18 cellular contexts compared by ENCODE assay signal in genomic region chr18:76449110-76449453, GRCh38. TPM values are rescaled to one million over a fixed set of nuclear protein-coding genes. Genes with fewer than 3 reads are reported as not detected.
A peak's percentile ranks its signal among the peaks of the same experiment; 100 is the strongest.
DNase-seq lines count a peak whose midpoint lies in the region; ATAC-seq, FAIRE-seq and TF ChIP-seq lines count a peak whose summit lies in the region.
"Had no signal": no experiment of that assay in that cellular context is flagged by ENCODE, and none has a peak within 500 bp of the region (broad histone marks: within the 10 kb centered on the region; RNA-seq: fewer than 3 reads in every experiment).

No MANE protein-coding gene starts in this region.

- intact Hi-C loops in activated naive CD4-positive, alpha-beta T cell treated with anti-CD3 and anti-CD28 coated beads for 36 hours (cut with micrococcal nuclease), result no loop called here
- intact Hi-C loops in upper lobe of right lung (cut with DNase I), result no loop called here

- no peak for TF ChIP-seq POLR2A in H1 (IDR thresholded peaks at IDR 0.05; ENCODE audit: control extremely low read depth in 1 of 2, low read depth in 2 of 2, low read length in 2 of 2)

- H3K9me3 ChIP-seq in H1 (ENCODE audit: insufficient read depth in 2 of 2, low read depth in 1 of 2, low read length in 1 of 2), result no peaks in the 10 kb centered on the region
- H3K9me3 ChIP-seq in neural progenitor cell (ENCODE audit: low read depth), result no peaks in the 10 kb centered on the region
- no peaks in the 10 kb centered on the region for H3K9me3 ChIP-seq in upper lobe of right lung

- H3K9ac ChIP-seq in H1 (replicated peaks in 1 of 4; ENCODE audit: extremely low read depth in 1 of 4, low read depth in 3 of 4, low read length in 3 of 4) (no peak overlapping the region), neural progenitor cell (no peak overlapping the region)

- no peak overlapping the region for H3K27ac Mint-ChIP-seq in activated naive CD4-positive, alpha-beta T cell treated with anti-CD3 and anti-CD28 coated beads, Interleukin-2, amount 10 ng/mL, durations not matched to agents 7 days and 5 days
- no peak overlapping the region for H3K27ac Mint-ChIP-seq in activated naive CD4-positive, alpha-beta T cell treated with anti-CD3 and anti-CD28 coated beads for 36 hours
- no peak overlapping the region for H3K27ac Mint-ChIP-seq in neural progenitor cell
- no peak overlapping the region for H3K27ac Mint-ChIP-seq in stimulated activated naive B cell treated with anti-CD40 and anti-IgM and Interleukin-4, amounts not matched to agents 10 μg/mL and 1 μg/mL and 100 μg/mL, for 72 hours
- H3K27ac Mint-ChIP-seq: activated B cell treated with CpG ODN at 0.5 μM for 24 hours had no signal

- peaks cover 15% of the 10 kb centered on the region for H3K4me1 Mint-ChIP-seq in activated naive CD4-positive, alpha-beta T cell treated with anti-CD3 and anti-CD28 coated beads, Interleukin-2, amount 10 ng/mL, durations not matched to agents 7 days and 5 days
- H3K4me1 Mint-ChIP-seq in activated naive CD4-positive, alpha-beta T cell treated with anti-CD3 and anti-CD28 coated beads for 36 hours (ENCODE audit: low read depth), result peaks cover 43% of the 10 kb centered on the region
- H3K4me1 Mint-ChIP-seq in neural progenitor cell, result peaks cover 86% of the 10 kb centered on the region
- peaks cover 49 to 85% of the 10 kb centered on the region in 2 donors for H3K4me1 Mint-ChIP-seq in stimulated activated naive B cell treated with anti-CD40 and anti-IgM and Interleukin-4, amounts not matched to agents 10 μg/mL and 1 μg/mL and 100 μg/mL, for 72 hours

- no peak for ATAC-seq in upper lobe of right lung
- ATAC-seq in stimulated activated naive B cell treated with anti-CD40 and anti-IgM and Interleukin-4, amounts not matched to agents 10 μg/mL and 1 μg/mL and 100 μg/mL, for 72 hours (replicated peaks), result no peak
- ATAC-seq in HG03039 (IDR thresholded peaks at IDR 0.05; ENCODE audit: unreplicated experiment), result no peak
- ATAC-seq: Panc1 had no signal

- WGBS in H1 (ENCODE audit: extremely low coverage in 1 of 2, insufficient coverage in 1 of 2, insufficient read length in 1 of 2, insufficient replicate concordance in 2 of 2, low coverage in 1 of 2, low lambda C conversion rate in 2 of 2, missing lambda C conversion rate in 1 of 2), 2 experiments, result 95% methylated on average over 5 of the region's 5 CpGs; no CpG with 5 or more reads in 1 of the 2 experiments

- H3K4me3 Mint-ChIP-seq in activated naive CD4-positive, alpha-beta T cell treated with anti-CD3 and anti-CD28 coated beads, Interleukin-2, amount 10 ng/mL, durations not matched to agents 7 days and 5 days, result no peak overlapping the region
- no peak overlapping the region for H3K4me3 Mint-ChIP-seq in activated naive CD4-positive, alpha-beta T cell treated with anti-CD3 and anti-CD28 coated beads for 36 hours
- no peak overlapping the region for H3K4me3 Mint-ChIP-seq in neural progenitor cell
- no peak overlapping the region for H3K4me3 Mint-ChIP-seq in stimulated activated naive B cell treated with anti-CD40 and anti-IgM and Interleukin-4, amounts not matched to agents 10 μg/mL and 1 μg/mL and 100 μg/mL, for 72 hours

- H3K79me2 ChIP-seq in H1 (ENCODE audit: control insufficient read depth in 1 of 2, insufficient read depth in 2 of 2, low read length in 2 of 2) (peaks cover 0 to 37% of the 10 kb centered on the region in 2 experiments; a peak in 1 of 4 replicates), neural progenitor cell (ENCODE audit: low read depth) (peaks cover 100% of the 10 kb centered on the region)

- H2BK20ac ChIP-seq in H1 (ENCODE audit: low read length), result no peak overlapping the region

- no peaks in the 10 kb centered on the region for H3K9me3 Mint-ChIP-seq in activated naive CD4-positive, alpha-beta T cell treated with anti-CD3 and anti-CD28 coated beads, Interleukin-2, amount 10 ng/mL, durations not matched to agents 7 days and 5 days
- no peaks in the 10 kb centered on the region for H3K9me3 Mint-ChIP-seq in activated naive CD4-positive, alpha-beta T cell treated with anti-CD3 and anti-CD28 coated beads for 36 hours
- no peaks in the 10 kb centered on the region for H3K9me3 Mint-ChIP-seq in neural progenitor cell
- no peaks in the 10 kb centered on the region for H3K9me3 Mint-ChIP-seq in stimulated activated naive B cell treated with anti-CD40 and anti-IgM and Interleukin-4, amounts not matched to agents 10 μg/mL and 1 μg/mL and 100 μg/mL, for 72 hours
- H3K9me3 Mint-ChIP-seq: activated B cell treated with CpG ODN at 0.5 μM for 24 hours had no signal

- H3K79me1 ChIP-seq in H1 (ENCODE audit: low read depth, low read length), result peaks cover 3% of the 10 kb centered on the region

- H2BK15ac ChIP-seq in H1 (ENCODE audit: low read length), result no peak overlapping the region

- TF ChIP-seq EP300 in H1 (IDR thresholded peaks at IDR 0.05; ENCODE audit: borderline replicate concordance in 1 of 2, low read depth in 2 of 2, low read length in 2 of 2), result no peak

- H3K23ac ChIP-seq in H1 (ENCODE audit: insufficient read length), result no peak overlapping the region

- POLR2A ChIA-PET in H1 (lab: Charles Lee; ENCODE audit: partially characterized antibody), result no interaction called here

- H3K18ac ChIP-seq in H1 (ENCODE audit: extremely low read depth, low read length), result no peak overlapping the region

- H2BK12ac ChIP-seq in H1 (ENCODE audit: low read depth, low read length), result peak overlapping the region; percentile 60; the same call in 1 of the 2 replicates

- H2BK5ac ChIP-seq in H1 (ENCODE audit: low read depth, low read length), result no peak overlapping the region

- H3K4me1 ChIP-seq in H1 (replicated peaks in 1 of 4; ENCODE audit: control insufficient read depth in 3 of 4, insufficient read depth in 4 of 4, low read length in 3 of 4), result peaks cover 8 to 16% (median 13%) of the 10 kb centered on the region in 4 experiments
- peaks cover 72% of the 10 kb centered on the region for H3K4me1 ChIP-seq in neural progenitor cell
- H3K4me1 ChIP-seq in upper lobe of right lung, result peaks cover 17% of the 10 kb centered on the region

- H4K20me1 ChIP-seq in H1 (replicated peaks in 1 of 2; ENCODE audit: control insufficient read depth in 1 of 2, insufficient read depth in 2 of 2, low read length in 2 of 2) (peaks cover 5 to 7% of the 10 kb centered on the region in 2 experiments), neural progenitor cell (ENCODE audit: low read depth) (peaks cover 100% of the 10 kb centered on the region)

- no peak overlapping the region for H3K4ac ChIP-seq in H1 (replicated peaks; ENCODE audit: insufficient read length, low read depth, low read length)

- H3K36me3 ChIP-seq in H1 (ENCODE audit: control insufficient read depth in 2 of 4, insufficient read depth in 4 of 4, low read length in 3 of 4) (no peaks in the 10 kb centered on the region), neural progenitor cell (no peaks in the 10 kb centered on the region), upper lobe of right lung (no peaks in the 10 kb centered on the region)

- DNase-seq in activated naive CD4-positive, alpha-beta T cell treated with anti-CD3 and anti-CD28 coated beads, Interleukin-2, amount 10 ng/mL, durations not matched to agents 7 days and 5 days, result peak; percentile 16
- no peak for DNase-seq in activated naive CD4-positive, alpha-beta T cell treated with anti-CD3 and anti-CD28 coated beads for 36 hours
- DNase-seq in H1 (ENCODE audit: low read depth in 1 of 2, low spot score in 2 of 2) (no peak), neural progenitor cell (ENCODE audit: low spot score) (no peak), upper lobe of right lung (peak; percentile 56), NCI-H748 treated with DMSO at 0.1 percent for 48 hours (lab: John Stamatoyannopoulos, UW) (no peak)
- DNase-seq in stimulated activated naive B cell treated with anti-CD40 and anti-IgM and Interleukin-4, amounts not matched to agents 10 μg/mL and 1 μg/mL and 100 μg/mL, for 72 hours, result no peak
- DNase-seq: activated B cell treated with CpG ODN at 0.5 μM for 24 hours; anterior cingulate cortex; effector CD8-positive, alpha-beta T cell; KBM-7; NCI-H1417 treated with DMSO at 0.1 percent for 48 hours; NCI-H446 treated with DMSO at 0.1 percent for 48 hours had no signal

- H2BK120ac ChIP-seq in H1 (replicated peaks; ENCODE audit: low read depth, low read length), result no peak overlapping the region

- FAIRE-seq in H1 (lab: Jason Lieb, UNC), result no peak
- FAIRE-seq: frontal cortex, G401.6, islet of Langerhans had no signal

- H3K27me3 ChIP-seq in H1 (replicated peaks in 1 of 4; ENCODE audit: control insufficient read depth in 3 of 4, extremely low read depth in 1 of 4, insufficient read depth in 3 of 4, low read length in 3 of 4) (peaks cover 0 to 22% (median 14%) of the 10 kb centered on the region in 4 experiments; a peak in 5 of 7 replicates), neural progenitor cell (no peaks in the 10 kb centered on the region), upper lobe of right lung (no peaks in the 10 kb centered on the region)

- H3K23me2 ChIP-seq in H1 (ENCODE audit: low read depth, low read length), result peaks cover 13% of the 10 kb centered on the region

- no peak overlapping the region for H4K8ac ChIP-seq in H1 (ENCODE audit: extremely low read depth, insufficient read depth, low read length)

- H4K91ac ChIP-seq in H1 (replicated peaks; ENCODE audit: insufficient read length, low read length), result no peak overlapping the region

- no peak overlapping the region for H3K14ac ChIP-seq in H1 (ENCODE audit: insufficient read length)

- TF ChIP-seq RAD21 in H1 (IDR thresholded peaks at IDR 0.05 in 1 of 2, conservative IDR thresholded peaks at IDR 0.05 in 1 of 2; ENCODE audit: low read depth in 2 of 2, low read length in 2 of 2), result no peak

- peaks cover 29% of the 10 kb centered on the region for H3K27me3 Mint-ChIP-seq in activated naive CD4-positive, alpha-beta T cell treated with anti-CD3 and anti-CD28 coated beads, Interleukin-2, amount 10 ng/mL, durations not matched to agents 7 days and 5 days
- H3K27me3 Mint-ChIP-seq in activated naive CD4-positive, alpha-beta T cell treated with anti-CD3 and anti-CD28 coated beads for 36 hours (ENCODE audit: low read depth), result peaks cover 3% of the 10 kb centered on the region
- H3K27me3 Mint-ChIP-seq in neural progenitor cell (ENCODE audit: insufficient read depth, low read depth), result peaks cover 10% of the 10 kb centered on the region
- H3K27me3 Mint-ChIP-seq in stimulated activated naive B cell treated with anti-CD40 and anti-IgM and Interleukin-4, amounts not matched to agents 10 μg/mL and 1 μg/mL and 100 μg/mL, for 72 hours, result no peaks in the 10 kb centered on the region
- H3K27me3 Mint-ChIP-seq: activated B cell treated with CpG ODN at 0.5 μM for 24 hours had no signal

- no peak overlapping the region for H4K5ac ChIP-seq in H1 (ENCODE audit: insufficient read length, low read depth, low read length)

- CTCF ChIA-PET in activated naive CD4-positive, alpha-beta T cell treated with anti-CD3 and anti-CD28 coated beads, Interleukin-2, amount 10 ng/mL, durations not matched to agents 7 days and 5 days (lab: Charles Lee), result interaction anchor here (0.6 kb wide), 1 partner anchor 1396 kb away, joined by 3 read pairs; no protein-coding TSS in a partner anchor
- CTCF ChIA-PET in activated naive CD4-positive, alpha-beta T cell treated with anti-CD3 and anti-CD28 coated beads for 36 hours (lab: Charles Lee), result interaction anchor here (0.6 kb wide), 2 partner anchors 38 to 270 kb away, joined by 3 read pairs; no protein-coding TSS in a partner anchor
- CTCF ChIA-PET in H1 (lab: Charles Lee; ENCODE audit: partially characterized antibody), result interaction anchor here (1.3 kb wide), 1 partner anchor 50 kb away, joined by 3 read pairs; no protein-coding TSS in a partner anchor

- H3K4me3 ChIP-seq in H1 (ENCODE audit: extremely low read depth in 1 of 4, insufficient read depth in 2 of 4, low read depth in 3 of 4, low read length in 4 of 4) (no peak overlapping the region), neural progenitor cell (no peak overlapping the region), upper lobe of right lung (no peak overlapping the region)

- no peak overlapping the region; a peak in 1 of 4 replicates for H3K4me2 ChIP-seq in H1 (ENCODE audit: insufficient read depth in 1 of 2, low read depth in 2 of 2, low read length in 2 of 2)
- peak overlapping the region; percentile 83 for H3K4me2 ChIP-seq in neural progenitor cell

- H3K36me3 Mint-ChIP-seq in activated naive CD4-positive, alpha-beta T cell treated with anti-CD3 and anti-CD28 coated beads, Interleukin-2, amount 10 ng/mL, durations not matched to agents 7 days and 5 days, result no peaks in the 10 kb centered on the region
- H3K36me3 Mint-ChIP-seq in activated naive CD4-positive, alpha-beta T cell treated with anti-CD3 and anti-CD28 coated beads for 36 hours (ENCODE audit: low read depth), result no peaks in the 10 kb centered on the region
- H3K36me3 Mint-ChIP-seq in neural progenitor cell, result peaks cover 3% of the 10 kb centered on the region
- H3K36me3 Mint-ChIP-seq in stimulated activated naive B cell treated with anti-CD40 and anti-IgM and Interleukin-4, amounts not matched to agents 10 μg/mL and 1 μg/mL and 100 μg/mL, for 72 hours, result peaks cover 0 to 9% of the 10 kb centered on the region in 2 donors

- no peak overlapping the region for H3K56ac ChIP-seq in H1 (replicated peaks; ENCODE audit: insufficient read length, low read depth, low read length)

- no peak overlapping the region for H3K27ac ChIP-seq in H1 (ENCODE audit: low read depth, low read length)
- no peak overlapping the region for H3K27ac ChIP-seq in neural progenitor cell
- H3K27ac ChIP-seq in upper lobe of right lung, result no peak overlapping the region

- peaks cover 37% of the 10 kb centered on the region for H3F3A ChIP-seq in neural progenitor cell (ENCODE audit: low read depth)

- H2AK5ac ChIP-seq in H1 (ENCODE audit: low read depth, low read length), result no peak overlapping the region; the same call in 1 of the 2 replicates

- TF ChIP-seq CTCF in H1 (IDR thresholded peaks at IDR 0.05; ENCODE audit: control extremely low read depth in 1 of 3, insufficient read depth in 1 of 3, low read depth in 1 of 3, low read length in 3 of 3) (no peak), neural progenitor cell (IDR thresholded peaks at IDR 0.05) (no peak), upper lobe of right lung (IDR thresholded peaks at IDR 0.05) (no peak)

- H2AFZ ChIP-seq in H1 (ENCODE audit: low read length), result no peak overlapping the region
- no peak overlapping the region for H2AFZ ChIP-seq in neural progenitor cell (replicated peaks)

RNA-seq across cellular contexts. Expression of gene ZNF516, which starts 46.0 kb away (rescaled TPM):
- 1 to 10 TPM; 7.4 to 8.4 TPM for total RNA-seq in activated naive CD4-positive, alpha-beta T cell treated with anti-CD3 and anti-CD28 coated beads for 36 hours
- 16.5 and 17.0 TPM in 2 replicates for total RNA-seq in H1 (2021; fragmentation: NEBNext Ultra II Directional; extraction: Animal tissue kit (Norgen Biotek cat#: 25700))
- polyA plus RNA-seq in H1 (2011; rRNA removed), result 7.3 and 9.2 TPM in 2 replicates
- 9.3 TPM for polyA plus RNA-seq in H1 (2011; cell fraction: cytosol; rRNA removed)
- polyA plus RNA-seq in H1 (2011; cell fraction: nucleus; rRNA removed), result 15.7 TPM
- 8.0 to 13.2 TPM (median 9.8 TPM) in 4 replicates for polyA plus RNA-seq in H1 (2012, experiment 1 of 2)
- polyA plus RNA-seq in H1 (2012, experiment 2 of 2), result 3.3 TPM
- polyA plus RNA-seq in H1 (2013, experiment 1 of 2), result 4.8 TPM
- polyA plus RNA-seq in H1 (2013, experiment 2 of 2), result 4.1 TPM
- polyA minus RNA-seq in H1 (2011; rRNA and poly(A)+ RNA removed), result 13.4 and 18.4 TPM in 2 replicates
- polyA minus RNA-seq in H1 (2011; cell fraction: cytosol; rRNA and poly(A)+ RNA removed), result 14.1 TPM
- polyA minus RNA-seq in H1 (2011; cell fraction: nucleus; rRNA and poly(A)+ RNA removed), result 25.4 TPM
- total RNA-seq in neural progenitor cell (ENCODE audit: low replicate concordance), result 45.5 and 83.3 TPM in 2 replicates
- 28.0 TPM for total RNA-seq in upper lobe of right lung

Comparison
In these comparisons a context has a peak if more than half of its experiments do, and no peak if none do; other contexts are left out.
1. DNase-seq: peak in activated naive CD4-positive, alpha-beta T cell treated with anti-CD3 and anti-CD28 coated beads, Interleukin-2, amount 10 ng/mL, durations not matched to agents 7 days and 5 days (single experiment) and upper lobe of right lung (single experiment); none in activated naive CD4-positive, alpha-beta T cell treated with anti-CD3 and anti-CD28 coated beads for 36 hours (single experiment), H1 (0 of 2), neural progenitor cell (single experiment), stimulated activated naive B cell treated with anti-CD40 and anti-IgM and Interleukin-4, amounts not matched to agents 10 μg/mL and 1 μg/mL and 100 μg/mL, for 72 hours (single experiment) and NCI-H748 treated with DMSO at 0.1 percent for 48 hours (single experiment).